In the genomic region with DNA sequence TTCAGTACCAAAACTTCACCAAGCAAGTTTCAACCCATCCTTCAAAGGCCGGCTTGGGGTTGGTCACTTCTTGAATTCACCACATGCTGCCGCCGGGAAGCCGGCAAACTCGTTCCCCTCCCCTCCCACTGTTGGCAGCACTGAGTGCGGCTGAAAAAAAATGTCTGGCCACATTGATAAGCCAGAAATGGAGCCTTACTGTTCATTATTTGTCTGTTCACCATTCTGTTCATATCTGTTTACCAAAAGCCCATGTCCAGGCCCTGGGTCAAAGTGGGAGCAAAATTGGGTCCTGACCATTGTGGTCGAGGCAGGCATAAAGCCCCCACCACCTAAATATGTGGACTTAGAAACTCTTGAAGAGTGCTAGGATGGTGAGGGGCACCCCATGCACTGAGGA, we compare ENCODE assay signal across 1 cellular context.
TF ChIP-seq lines count a peak whose summit lies in the region.

No MANE protein-coding gene starts in this region.

TF ChIP-seq in HepG2, 621 proteins besides CTCF, POLR2A, EP300 and RAD21:
- TF ChIP-seq CEBPG (CRISPR knock-in tag; IDR thresholded peaks at IDR 0.05) (no peak), GPBP1L1 (CRISPR knock-in tag; IDR thresholded peaks at IDR 0.05) (no peak)
